In genomic region chr9:95116002-95116819, GRCh38 we compare ENCODE assay signal across 9 cellular contexts.
DNase-seq lines count a peak whose midpoint lies in the region; ATAC-seq and TF ChIP-seq lines count a peak whose summit lies in the region.
"Had no signal": no experiment of that assay in that cellular context is flagged by ENCODE, and none has a peak within 500 bp of the region (broad histone marks: within the 10 kb centered on the region; RNA-seq: fewer than 3 reads in every experiment).

No MANE protein-coding gene starts in this region.

- no peaks in the 10 kb centered on the region for H3K79me2 ChIP-seq in OCI-LY3 (ENCODE audit: low read length)
- H3K79me2 ChIP-seq in neural progenitor cell (ENCODE audit: low read depth): no peaks in the 10 kb centered on the region

- no peaks in the 10 kb centered on the region for H3K9me3 Mint-ChIP-seq in neural progenitor cell
- H3K9me3 Mint-ChIP-seq: activated CD4-positive, alpha-beta T cell treated with anti-CD3 and anti-CD28 coated beads, Interleukin-2, amount 10 ng/mL, durations not matched to agents 7 days and 5 days had no signal

- TF ChIP-seq POLR2A in erythroblast (IDR thresholded peaks at IDR 0.05; ENCODE audit: low read length): no peak

- peak; percentile 63 for TF ChIP-seq CTCF in OCI-LY3 (IDR thresholded peaks at IDR 0.05; ENCODE audit: low read depth, low read length)
- peak; percentile 70 for TF ChIP-seq CTCF in neural progenitor cell (IDR thresholded peaks at IDR 0.05)

- no peak for ATAC-seq in GM21786 (IDR thresholded peaks at IDR 0.05; ENCODE audit: unreplicated experiment)

- H3K27me3 ChIP-seq in OCI-LY3 (ENCODE audit: low read depth, low read length) (no peaks in the 10 kb centered on the region), esophagus (ENCODE audit: control insufficient read depth in 1 of 2, insufficient read depth in 2 of 2, low read length in 2 of 2) (no peaks in the 10 kb centered on the region), neural progenitor cell (no peaks in the 10 kb centered on the region)

- H3K4me2 ChIP-seq in OCI-LY3 (ENCODE audit: low read length) (peak overlapping the region; percentile 73), neural progenitor cell (no peak overlapping the region)

- H3K4me3 Mint-ChIP-seq in neural progenitor cell: no peak overlapping the region
- H3K4me3 Mint-ChIP-seq: activated CD4-positive, alpha-beta T cell treated with anti-CD3 and anti-CD28 coated beads, Interleukin-2, amount 10 ng/mL, durations not matched to agents 7 days and 5 days had no signal

- peaks cover 7% of the 10 kb centered on the region for H3K4me1 Mint-ChIP-seq in neural progenitor cell

- H3K36me3 ChIP-seq in OCI-LY3 (replicated peaks; ENCODE audit: low read depth, low read length) (peaks cover 7% of the 10 kb centered on the region), esophagus (ENCODE audit: control insufficient read depth in 2 of 2, insufficient read depth in 2 of 2, low read length in 1 of 2) (peaks cover 3 to 12% of the 10 kb centered on the region in 2 donors), neural progenitor cell (no peaks in the 10 kb centered on the region)

- H3K4me3 ChIP-seq in OCI-LY3 (ENCODE audit: low read length): peak overlapping the region; percentile 60
- no peak overlapping the region for H3K4me3 ChIP-seq in esophagus (ENCODE audit: low read depth in 1 of 2, low read length in 2 of 2)
- no peak overlapping the region for H3K4me3 ChIP-seq in neural progenitor cell

- no peaks in the 10 kb centered on the region for H3K27me3 Mint-ChIP-seq in neural progenitor cell (ENCODE audit: insufficient read depth, low read depth)
- H3K27me3 Mint-ChIP-seq: activated CD4-positive, alpha-beta T cell treated with anti-CD3 and anti-CD28 coated beads, Interleukin-2, amount 10 ng/mL, durations not matched to agents 7 days and 5 days had no signal

- H3F3A ChIP-seq in neural progenitor cell (ENCODE audit: low read depth): no peaks in the 10 kb centered on the region

- H3K27ac ChIP-seq in OCI-LY3 (ENCODE audit: low read length) (peak overlapping the region; percentile 81), esophagus (ENCODE audit: low read depth in 2 of 2, low read length in 1 of 2) (peak overlapping the region; percentile 72 to 77), neural progenitor cell (no peak overlapping the region)

- peak overlapping the region; percentile 73 for H3K27ac Mint-ChIP-seq in neural progenitor cell
- H3K27ac Mint-ChIP-seq: activated CD4-positive, alpha-beta T cell treated with anti-CD3 and anti-CD28 coated beads, Interleukin-2, amount 10 ng/mL, durations not matched to agents 7 days and 5 days had no signal

- 55 to 62% methylated on average over 11 of the region's 11 CpGs for WGBS in esophagus, 2 donors

- H3K36me3 Mint-ChIP-seq in neural progenitor cell: peaks cover 13% of the 10 kb centered on the region

- peak overlapping the region; percentile 45 for H3K9ac ChIP-seq in OCI-LY3 (ENCODE audit: low read length)
- H3K9ac ChIP-seq in neural progenitor cell: no peak overlapping the region

- H4K20me1 ChIP-seq in OCI-LY3 (ENCODE audit: insufficient read depth, low read length) (no peaks in the 10 kb centered on the region), neural progenitor cell (ENCODE audit: low read depth) (no peaks in the 10 kb centered on the region)

- H2AFZ ChIP-seq in OCI-LY3 (ENCODE audit: low read depth, low read length): no peak overlapping the region; the same call in 1 of the 2 replicates
- H2AFZ ChIP-seq in neural progenitor cell (replicated peaks): no peak overlapping the region

- H3K9me3 ChIP-seq in OCI-LY3 (ENCODE audit: insufficient read depth, low read length) (no peaks in the 10 kb centered on the region), esophagus (ENCODE audit: control insufficient read depth in 2 of 2, insufficient read depth in 1 of 2, low read depth in 1 of 2, low read length in 1 of 2) (no peaks in the 10 kb centered on the region), neural progenitor cell (ENCODE audit: low read depth) (no peaks in the 10 kb centered on the region)

- H3K4me1 ChIP-seq in OCI-LY3 (ENCODE audit: low read length): peaks cover 37% of the 10 kb centered on the region
- peaks cover 0 to 8% of the 10 kb centered on the region in 2 donors for H3K4me1 ChIP-seq in esophagus (ENCODE audit: control insufficient read depth in 2 of 2, insufficient read depth in 2 of 2, low read length in 1 of 2)
- no peaks in the 10 kb centered on the region for H3K4me1 ChIP-seq in neural progenitor cell

- DNase-seq in Daoy (ENCODE audit: low read depth) (peak; percentile 40), neural progenitor cell (ENCODE audit: low spot score) (peak; percentile 65), erythroblast (lab: John Stamatoyannopoulos, UW) (no peak), NCI-H345 treated with DMSO at 0.1 percent for 48 hours (lab: John Stamatoyannopoulos, UW; ENCODE audit: unreplicated experiment) (no peak)
- no peak for DNase-seq in activated naive CD4-positive, alpha-beta T cell treated with anti-CD3 and anti-CD28 coated beads, Interleukin-2, amount 50 U/mL, for 16 hours
- DNase-seq: activated CD4-positive, alpha-beta T cell treated with anti-CD3 and anti-CD28 coated beads, Interleukin-2, amount 10 ng/mL, durations not matched to agents 7 days and 5 days had no signal

Comparison
In these comparisons a context has a peak if more than half of its experiments do, and no peak if none do; other contexts are left out.
1. DNase-seq: peak in Daoy (single experiment) and neural progenitor cell (single experiment); none in erythroblast (0 of 2), activated naive CD4-positive, alpha-beta T cell treated with anti-CD3 and anti-CD28 coated beads, Interleukin-2, amount 50 U/mL, for 16 hours (single experiment) and NCI-H345 treated with DMSO at 0.1 percent for 48 hours (single experiment).